In the genomic region with DNA sequence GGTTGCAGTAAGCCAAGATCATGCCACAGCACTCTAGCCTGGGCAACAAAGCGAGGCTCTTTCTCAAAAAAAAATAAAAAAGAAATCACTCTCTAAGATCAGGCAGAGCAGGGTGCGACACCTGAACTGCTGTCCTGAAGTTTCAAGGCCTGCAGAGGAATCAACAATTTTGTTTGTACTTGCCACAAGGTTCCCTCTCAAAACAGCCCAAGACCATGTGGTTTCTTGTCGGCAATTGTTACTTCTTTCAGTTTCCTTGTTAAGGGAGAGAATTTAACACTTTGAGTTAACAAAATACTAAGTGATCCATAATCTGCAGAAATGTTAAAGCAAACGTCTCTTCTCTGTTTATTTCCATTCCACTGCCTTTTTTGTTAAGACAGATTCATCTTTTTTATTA, we compare ENCODE assay signal across 1 cellular context.
TF ChIP-seq lines count a peak whose summit lies in the region.

No MANE protein-coding gene starts in this region.

TF ChIP-seq in SK-N-SH treated with all-trans-retinoic acid at 6 μM for 48 hours, 23 proteins besides CTCF, POLR2A, EP300 and RAD21 (continued from another document):
- TF ChIP-seq BACH2 (CRISPR knock-in tag; IDR thresholded peaks at IDR 0.05; ENCODE audit: borderline replicate concordance) (no peak), ARNTL (CRISPR knock-in tag; IDR thresholded peaks at IDR 0.05; ENCODE audit: borderline replicate concordance, low read depth) (no peak), ESRRG (CRISPR knock-in tag; IDR thresholded peaks at IDR 0.05) (no peak), ZNF8 (CRISPR knock-in tag; IDR thresholded peaks at IDR 0.05) (no peak), RARB (CRISPR knock-in tag; IDR thresholded peaks at IDR 0.05) (no peak), SNAI2 (CRISPR knock-in tag; IDR thresholded peaks at IDR 0.05) (no peak), ZNF565 (CRISPR knock-in tag; conservative IDR thresholded peaks at IDR 0.05; ENCODE audit: low read depth) (no peak), ZFP30 (CRISPR knock-in tag; IDR thresholded peaks at IDR 0.05) (no peak), TOX (CRISPR knock-in tag; IDR thresholded peaks at IDR 0.05; ENCODE audit: borderline replicate concordance) (no peak), GLIS3 (CRISPR knock-in tag; IDR thresholded peaks at IDR 0.05) (no peak)
- TF ChIP-seq, protein P1, sequence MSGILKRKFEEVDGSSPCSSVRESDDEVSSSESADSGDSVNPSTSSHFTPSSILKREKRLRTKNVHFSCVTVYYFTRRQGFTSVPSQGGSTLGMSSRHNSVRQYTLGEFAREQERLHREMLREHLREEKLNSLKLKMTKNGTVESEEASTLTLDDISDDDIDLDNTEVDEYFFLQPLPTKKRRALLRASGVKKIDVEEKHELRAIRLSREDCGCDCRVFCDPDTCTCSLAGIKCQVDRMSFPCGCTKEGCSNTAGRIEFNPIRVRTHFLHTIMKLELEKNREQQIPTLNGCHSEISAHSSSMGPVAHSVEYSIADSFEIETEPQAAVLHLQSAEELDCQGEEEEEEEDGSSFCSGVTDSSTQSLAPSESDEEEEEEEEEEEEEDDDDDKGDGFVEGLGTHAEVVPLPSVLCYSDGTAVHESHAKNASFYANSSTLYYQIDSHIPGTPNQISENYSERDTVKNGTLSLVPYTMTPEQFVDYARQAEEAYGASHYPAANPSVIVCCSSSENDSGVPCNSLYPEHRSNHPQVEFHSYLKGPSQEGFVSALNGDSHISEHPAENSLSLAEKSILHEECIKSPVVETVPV (CRISPR knock-in tag; IDR thresholded peaks at IDR 0.05) = no peak
- TF ChIP-seq, protein P2, sequence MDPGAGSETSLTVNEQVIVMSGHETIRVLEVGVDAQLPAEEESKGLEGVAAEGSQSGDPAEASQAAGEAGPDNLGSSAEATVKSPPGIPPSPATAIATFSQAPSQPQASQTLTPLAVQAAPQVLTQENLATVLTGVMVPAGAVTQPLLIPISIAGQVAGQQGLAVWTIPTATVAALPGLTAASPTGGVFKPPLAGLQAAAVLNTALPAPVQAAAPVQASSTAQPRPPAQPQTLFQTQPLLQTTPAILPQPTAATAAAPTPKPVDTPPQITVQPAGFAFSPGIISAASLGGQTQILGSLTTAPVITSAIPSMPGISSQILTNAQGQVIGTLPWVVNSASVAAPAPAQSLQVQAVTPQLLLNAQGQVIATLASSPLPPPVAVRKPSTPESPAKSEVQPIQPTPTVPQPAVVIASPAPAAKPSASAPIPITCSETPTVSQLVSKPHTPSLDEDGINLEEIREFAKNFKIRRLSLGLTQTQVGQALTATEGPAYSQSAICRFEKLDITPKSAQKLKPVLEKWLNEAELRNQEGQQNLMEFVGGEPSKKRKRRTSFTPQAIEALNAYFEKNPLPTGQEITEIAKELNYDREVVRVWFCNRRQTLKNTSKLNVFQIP (CRISPR knock-in tag; IDR thresholded peaks at IDR 0.05; ENCODE audit: borderline replicate concordance, low read depth) = no peak
TF ChIP-seq in SK-N-SH treated with all-trans-retinoic acid at 6 μM for 48 hours: peak in this region for 0.
